ENCODE assay signal across 16 cellular contexts in the genomic region with DNA sequence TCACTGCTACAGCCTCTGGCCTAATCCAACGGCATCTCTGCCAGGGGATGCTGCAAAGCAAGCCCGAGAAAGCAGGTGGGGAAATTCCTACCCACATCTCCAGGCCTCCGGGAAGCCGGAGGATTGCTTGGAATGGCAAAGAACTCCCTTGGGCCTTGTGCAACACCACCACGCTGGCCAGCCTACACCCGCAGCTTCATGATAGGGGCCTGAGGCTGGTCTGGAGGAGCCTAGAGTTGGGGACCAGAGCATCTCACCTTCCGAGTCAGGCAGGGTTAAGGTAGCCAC. TPM values are rescaled to one million over a fixed set of nuclear protein-coding genes. Genes with fewer than 3 reads are reported as not detected.
DNase-seq lines count a peak whose midpoint lies in the region; ATAC-seq, FAIRE-seq and TF ChIP-seq lines count a peak whose summit lies in the region.
"Had no signal": no experiment of that assay in that cellular context is flagged by ENCODE, and none has a peak within 500 bp of the region (broad histone marks: within the 10 kb centered on the region; RNA-seq: fewer than 3 reads in every experiment).

No MANE protein-coding gene starts in this region.

- no peak for TF ChIP-seq CTCF in GM12878 (IDR thresholded peaks at IDR 0.05 in 2 of 3, conservative IDR thresholded peaks at IDR 0.05 in 1 of 3; ENCODE audit: control insufficient read depth in 2 of 3, extremely low read depth in 1 of 3, insufficient read depth in 1 of 3, low read depth in 3 of 3, low read length in 3 of 3)
- no peak for TF ChIP-seq CTCF in testis (IDR thresholded peaks at IDR 0.05)
- TF ChIP-seq CTCF in mucosa of descending colon (IDR thresholded peaks at IDR 0.05) = no peak

- H3K4me3 ChIP-seq in GM12878 (no peak overlapping the region), mesenchymal stem cell (ENCODE audit: insufficient read depth in 1 of 2, low read depth in 1 of 2, low read length in 2 of 2) (peak overlapping the region in 1 of 2 experiments; percentile 57), testis (no peak overlapping the region), mucosa of descending colon (no peak overlapping the region)

- H3K27ac ChIP-seq in GM12878 (ENCODE audit: control insufficient read depth, insufficient read depth) (no peak overlapping the region), mesenchymal stem cell (ENCODE audit: low read length, poor library complexity, severe bottlenecking) (no peak overlapping the region), testis (peak overlapping the region; percentile 50 to 63)
- H3K27ac ChIP-seq: parathyroid adenoma had no signal

- no peaks in the 10 kb centered on the region for H3K27me3 Mint-ChIP-seq in activated CD4-positive, alpha-beta memory T cell treated with anti-CD3 and anti-CD28 coated beads for 36 hours
- H3K27me3 Mint-ChIP-seq in activated CD4-positive, alpha-beta memory T cell treated with anti-CD3 and anti-CD28 coated beads, Interleukin-2, amount 10 ng/mL, durations not matched to agents 7 days and 5 days = no peaks in the 10 kb centered on the region
- H3K27me3 Mint-ChIP-seq: activated naive CD8-positive, alpha-beta T cell treated with anti-CD3 and anti-CD28 coated beads for 36 hours had no signal

- H2BK15ac ChIP-seq in mesenchymal stem cell (ENCODE audit: low read depth, poor library complexity, severe bottlenecking) = no peak overlapping the region

- H3K4ac ChIP-seq in mesenchymal stem cell (ENCODE audit: low read depth in 1 of 2, low read length in 2 of 2) = no peak overlapping the region

- H3K27me3 ChIP-seq in GM12878 (replicated peaks in 1 of 2; ENCODE audit: control insufficient read depth in 2 of 2, insufficient read depth in 2 of 2, low read length in 1 of 2) (no peaks in the 10 kb centered on the region), mesenchymal stem cell (ENCODE audit: control insufficient read depth in 1 of 2, insufficient read depth in 1 of 2, low read length in 2 of 2) (no peaks in the 10 kb centered on the region), testis (no peaks in the 10 kb centered on the region)

- no peak overlapping the region for H2AK5ac ChIP-seq in mesenchymal stem cell (ENCODE audit: low read length, severe bottlenecking)

- CTCF ChIA-PET in activated CD4-positive, alpha-beta memory T cell treated with anti-CD3 and anti-CD28 coated beads for 36 hours (lab: Charles Lee) = interaction anchor here (0.7 to 7.3 kb wide), 11 partner anchors 8 to 176 kb away, joined by 3 to 60 read pairs (median 12); partner anchors contain the start of genes GGA3, MIF4GD, MRPS7 and SUMO2
- CTCF ChIA-PET in activated CD4-positive, alpha-beta memory T cell treated with anti-CD3 and anti-CD28 coated beads, Interleukin-2, amount 10 ng/mL, durations not matched to agents 7 days and 5 days (lab: Charles Lee) = interaction anchor here (1.0 to 3.8 kb wide), 8 partner anchors 8 to 368 kb away, joined by 3 to 23 read pairs (median 9); partner anchors contain the start of genes GGA3, MIF4GD and MRPS7
- CTCF ChIA-PET in GM12878 (lab: Yijun Ruan, JAX) = interaction anchor here (0.5 to 4.3 kb wide), 13 partner anchors 8 to 784 kb away, joined by 3 to 34 read pairs (median 6); partner anchors contain the start of genes GGA3, MIF4GD and MRPS7

- H2AFZ ChIP-seq in GM12878 (ENCODE audit: control insufficient read depth, low read depth, low read length) (no peak overlapping the region), mesenchymal stem cell (ENCODE audit: low read depth, low read length) (no peak overlapping the region)
- H2AFZ ChIP-seq: parathyroid adenoma had no signal

- intact Hi-C loops in activated CD4-positive, alpha-beta memory T cell treated with anti-CD3 and anti-CD28 coated beads for 36 hours (cut with micrococcal nuclease) = no loop called here
- intact Hi-C loops in GM12878 (cut with micrococcal nuclease; ENCODE audit: unreplicated experiment) (no loop called here), testis (cut with DNase I; ENCODE audit: low total_unique reads) (no loop called here), mucosa of descending colon (cut with DNase I, micrococcal nuclease) (no loop called here)

- SMC1A ChIA-PET in GM12878 (lab: Charles Lee; ENCODE audit: uncharacterized antibody, unreplicated experiment) = interaction anchor here (1.0 to 2.3 kb wide), 5 partner anchors 9 to 55 kb away, joined by 3 to 10 read pairs (median 6); partner anchors contain the start of genes GGA3, MIF4GD and MRPS7

- H3K79me1 ChIP-seq in mesenchymal stem cell (replicated peaks; ENCODE audit: low read length, poor library complexity, severe bottlenecking) = peaks cover 24% of the 10 kb centered on the region

- TF ChIP-seq POLR2A in GM12878 (IDR thresholded peaks at IDR 0.05; ENCODE audit: low read depth, low read length) = no peak
- no peak for TF ChIP-seq POLR2A in testis (IDR thresholded peaks at IDR 0.05)

- no peak for TF ChIP-seq RAD21 in GM12878 (IDR thresholded peaks at IDR 0.05; ENCODE audit: insufficient read depth, low read depth, low read length)

- no peak overlapping the region for H3K14ac ChIP-seq in mesenchymal stem cell (ENCODE audit: low read length in 2 of 2)

- H2BK5ac ChIP-seq in mesenchymal stem cell (ENCODE audit: low read depth, low read length, poor library complexity, severe bottlenecking) = no peak overlapping the region

- no peaks in the 10 kb centered on the region for H3K9me3 Mint-ChIP-seq in activated CD4-positive, alpha-beta memory T cell treated with anti-CD3 and anti-CD28 coated beads for 36 hours
- no peaks in the 10 kb centered on the region for H3K9me3 Mint-ChIP-seq in activated CD4-positive, alpha-beta memory T cell treated with anti-CD3 and anti-CD28 coated beads, Interleukin-2, amount 10 ng/mL, durations not matched to agents 7 days and 5 days
- H3K9me3 Mint-ChIP-seq: activated naive CD8-positive, alpha-beta T cell treated with anti-CD3 and anti-CD28 coated beads for 36 hours had no signal

- peaks cover 53% of the 10 kb centered on the region for H3K4me1 Mint-ChIP-seq in activated CD4-positive, alpha-beta memory T cell treated with anti-CD3 and anti-CD28 coated beads for 36 hours (ENCODE audit: low read depth)
- H3K4me1 Mint-ChIP-seq in activated CD4-positive, alpha-beta memory T cell treated with anti-CD3 and anti-CD28 coated beads, Interleukin-2, amount 10 ng/mL, durations not matched to agents 7 days and 5 days = peaks cover 52% of the 10 kb centered on the region

- no peaks in the 10 kb centered on the region; the same call in 1 of the 2 replicates for H4K20me1 ChIP-seq in GM12878 (ENCODE audit: control insufficient read depth, insufficient read depth)

- no peak overlapping the region for H2BK120ac ChIP-seq in mesenchymal stem cell (ENCODE audit: low read depth, low read length)

- DNase-seq in activated CD4-positive, alpha-beta memory T cell treated with anti-CD3 and anti-CD28 coated beads for 36 hours = no peak
- no peak for DNase-seq in activated CD4-positive, alpha-beta memory T cell treated with anti-CD3 and anti-CD28 coated beads, Interleukin-2, amount 10 ng/mL, durations not matched to agents 7 days and 5 days
- no peak for DNase-seq in GM12878 (ENCODE audit: low read depth, low spot score)
- no peak for DNase-seq in mesenchymal stem cell
- DNase-seq in testis = no peak
- no peak for DNase-seq in mucosa of descending colon
- no peak for DNase-seq in ureter (ENCODE audit: low spot score)
- DNase-seq: activated CD4-positive, alpha-beta T cell treated with anti-CD3 and anti-CD28 coated beads for 1 hour; activated T-cell treated with anti-CD3 and anti-CD28 coated beads for 4 hours; midbrain; NCI-H748 treated with DMSO at 0.1 percent for 48 hours; T-helper 1 cell had no signal

- H3K36me3 ChIP-seq in GM12878 (ENCODE audit: control insufficient read depth in 2 of 2, insufficient read depth in 2 of 2, low read length in 1 of 2) (peaks cover 58 to 70% of the 10 kb centered on the region in 2 experiments), mesenchymal stem cell (ENCODE audit: control insufficient read depth in 1 of 2, insufficient read depth in 2 of 2, low read depth in 1 of 2, low read length in 2 of 2) (peaks cover 96 to 97% of the 10 kb centered on the region in 2 experiments), testis (ENCODE audit: low read depth, missing control alignments) (peaks cover 2% of the 10 kb centered on the region), mucosa of descending colon (ENCODE audit: low read depth) (peaks cover 3% of the 10 kb centered on the region)

- POLR2A ChIA-PET in activated CD4-positive, alpha-beta memory T cell treated with anti-CD3 and anti-CD28 coated beads for 36 hours (lab: Charles Lee) = interaction anchor here (0.6 to 3.6 kb wide), 4 partner anchors 9 to 33 kb away, joined by 3 to 21 read pairs (median 6); partner anchors contain the start of gene MIF4GD
- POLR2A ChIA-PET in activated CD4-positive, alpha-beta memory T cell treated with anti-CD3 and anti-CD28 coated beads, Interleukin-2, amount 10 ng/mL, durations not matched to agents 7 days and 5 days (lab: Charles Lee) = interaction anchor here (1.0 to 8.8 kb wide), 4 partner anchors 9 to 36 kb away, joined by 3 to 96 read pairs (median 8); partner anchors contain the start of genes GGA3, MRPS7 and NUP85
- POLR2A ChIA-PET in GM12878 (lab: Charles Lee) = no interaction called here

- H3K23ac ChIP-seq in mesenchymal stem cell (ENCODE audit: low read length in 2 of 2) = no peak overlapping the region

- WGBS in GM12878 (ENCODE audit: insufficient coverage, insufficient replicate concordance, low lambda C conversion rate, missing lambda C conversion rate) = 97% methylated on average over 7 of the region's 7 CpGs
- 90% methylated on average over 7 of the region's 7 CpGs for WGBS in mesenchymal stem cell
- WGBS in testis, 2 donors = 67 to 86% methylated on average over 2 to 7 of the region's 7 CpGs

- H3K4me1 ChIP-seq in GM12878 (ENCODE audit: control insufficient read depth, insufficient read depth, low read length) (peaks cover 43% of the 10 kb centered on the region), mesenchymal stem cell (ENCODE audit: control insufficient read depth, insufficient read depth, low read depth, low read length) (no peaks in the 10 kb centered on the region), testis (peaks cover 14% of the 10 kb centered on the region), mucosa of descending colon (ENCODE audit: low read depth) (no peaks in the 10 kb centered on the region)
- H3K4me1 ChIP-seq: parathyroid adenoma had no signal

- H3K27ac Mint-ChIP-seq in activated CD4-positive, alpha-beta memory T cell treated with anti-CD3 and anti-CD28 coated beads for 36 hours = peak overlapping the region; percentile 58
- H3K27ac Mint-ChIP-seq in activated CD4-positive, alpha-beta memory T cell treated with anti-CD3 and anti-CD28 coated beads, Interleukin-2, amount 10 ng/mL, durations not matched to agents 7 days and 5 days = no peak overlapping the region

- H3K9me3 ChIP-seq in GM12878 (replicated peaks; ENCODE audit: control insufficient read depth, insufficient read depth, low read length) = no peaks in the 10 kb centered on the region
- no peaks in the 10 kb centered on the region for H3K9me3 ChIP-seq in mesenchymal stem cell (ENCODE audit: control insufficient read depth, low read length)
- H3K9me3 ChIP-seq in testis = no peaks in the 10 kb centered on the region
- no peaks in the 10 kb centered on the region for H3K9me3 ChIP-seq in mucosa of descending colon

- ATAC-seq in GM12878 (no peak), mucosa of descending colon (no peak), HG03565 (IDR thresholded peaks at IDR 0.05; ENCODE audit: unreplicated experiment) (no peak)

- RAD21 ChIA-PET in GM12878 (lab: Charles Lee; ENCODE audit: unreplicated experiment) = interaction anchor here (1.3 to 2.1 kb wide), 5 partner anchors 20 to 280 kb away, joined by 3 to 9 read pairs (median 4); partner anchors contain the start of genes GGA3, MIF4GD, MRPS7 and NUP85

- no peak for FAIRE-seq in GM12878 (lab: Jason Lieb, UNC)
- FAIRE-seq: islet of Langerhans had no signal

- H3K4me3 Mint-ChIP-seq in activated CD4-positive, alpha-beta memory T cell treated with anti-CD3 and anti-CD28 coated beads for 36 hours = no peak overlapping the region
- H3K4me3 Mint-ChIP-seq in activated CD4-positive, alpha-beta memory T cell treated with anti-CD3 and anti-CD28 coated beads, Interleukin-2, amount 10 ng/mL, durations not matched to agents 7 days and 5 days = no peak overlapping the region
- H3K4me3 Mint-ChIP-seq: activated naive CD8-positive, alpha-beta T cell treated with anti-CD3 and anti-CD28 coated beads for 36 hours had no signal

- no peak overlapping the region for H4K8ac ChIP-seq in mesenchymal stem cell (ENCODE audit: low read length)

- H3K4me2 ChIP-seq in GM12878 (ENCODE audit: control insufficient read depth, insufficient read depth) = no peak overlapping the region
- H3K4me2 ChIP-seq in mesenchymal stem cell (ENCODE audit: low read length, poor library complexity, severe bottlenecking) = no peak overlapping the region

- peaks cover 69% of the 10 kb centered on the region for H3K36me3 Mint-ChIP-seq in activated CD4-positive, alpha-beta memory T cell treated with anti-CD3 and anti-CD28 coated beads for 36 hours
- peaks cover 82% of the 10 kb centered on the region for H3K36me3 Mint-ChIP-seq in activated CD4-positive, alpha-beta memory T cell treated with anti-CD3 and anti-CD28 coated beads, Interleukin-2, amount 10 ng/mL, durations not matched to agents 7 days and 5 days (ENCODE audit: low read depth)

- H2BK12ac ChIP-seq in mesenchymal stem cell (ENCODE audit: low read length in 2 of 2) = no peak overlapping the region

- no peak overlapping the region for H3K18ac ChIP-seq in mesenchymal stem cell (ENCODE audit: low read depth in 1 of 2, low read length in 2 of 2)

- no peak overlapping the region for H3K9ac ChIP-seq in GM12878 (ENCODE audit: control insufficient read depth, insufficient read depth, low read length)
- H3K9ac ChIP-seq in mesenchymal stem cell (ENCODE audit: low read length) = peak overlapping the region; percentile 65
- H3K9ac ChIP-seq: parathyroid adenoma had no signal

- no peak overlapping the region for H4K91ac ChIP-seq in mesenchymal stem cell (ENCODE audit: low read length)

- H3K79me2 ChIP-seq in GM12878 (ENCODE audit: control insufficient read depth, insufficient read depth, low read length) = no peaks in the 10 kb centered on the region; the same call in 1 of the 2 replicates

- TF ChIP-seq EP300 in GM12878 (IDR thresholded peaks at IDR 0.05; ENCODE audit: borderline replicate concordance in 1 of 2, control insufficient read depth in 1 of 2, low read depth in 2 of 2, low read length in 2 of 2) = no peak

- TSS peak; percentile 40 for BruUV-seq in GM12878 (replicated peaks; lab: Mats Ljungman, UMichigan)

- in situ Hi-C loops in GM12878 (cut with MboI) = no loop called here

RNA-seq across cellular contexts. Expression of gene GGA3, which starts 20.3 kb away (rescaled TPM):
- 10 to 100 TPM; 68.5 to 70.7 TPM for total RNA-seq in activated CD4-positive, alpha-beta memory T cell treated with anti-CD3 and anti-CD28 coated beads for 36 hours
- 10 to 100 TPM; 73.4 to 79.4 TPM for total RNA-seq in activated CD4-positive, alpha-beta memory T cell treated with anti-CD3 and anti-CD28 coated beads, Interleukin-2, amount 10 ng/mL, durations not matched to agents 7 days and 5 days
- total RNA-seq in GM12878 (2013; cell fraction: nucleolus; rRNA removed) = 70.6 and 92.6 TPM in 2 replicates
- total RNA-seq in GM12878 (2014; rRNA removed) (19.6 and 20.7 TPM in 2 replicates), GM12878 (2014; rRNA removed; fragmentation: Illumina TruSeq; extraction: Trizol) (13.5 and 14.3 TPM in 2 replicates), GM12878 (2021) (52.1 and 57.5 TPM in 2 replicates), testis (10 to 100 TPM; 46.8 to 50.2 TPM), mucosa of descending colon (10 to 100 TPM; 45.3 to 54.8 (median 49.3) TPM), ureter (61.4 TPM)
- polyA plus RNA-seq in GM12878 (2011; ENCODE audit: low read depth) = 34.9 TPM
- polyA plus RNA-seq in GM12878 (2011; rRNA removed) (26.2 and 34.9 TPM in 2 replicates), GM12878 (2014; fragmentation: Illumina TruSeq; extraction: Trizol) (31.7 and 41.3 TPM in 2 replicates), GM12878 (2014; fragmentation: Nextera tagmentation; extraction: Ambion mirVana) (1 to 10 TPM; 7.0 to 8.1 TPM), GM12878 (2014; rRNA removed) (36.4 and 40.2 TPM in 2 replicates), GM12878 (2016; fragmentation: Nextera tagmentation; extraction: Ambion mirVana) (10 to 100 TPM; 33.0 to 36.3 TPM), testis (ENCODE audit: insufficient read depth, low read depth, low replicate concordance) (42.9 TPM)
- polyA plus RNA-seq in GM12878 (2011; cell fraction: cytosol; rRNA removed) = 25.9 and 26.0 TPM in 2 replicates
- polyA plus RNA-seq in GM12878 (2011; cell fraction: nucleus; rRNA removed) = 244 and 300 TPM in 2 replicates
- 51.0 and 62.2 TPM in 2 replicates for polyA plus RNA-seq in GM12878 (2012)
- polyA minus RNA-seq in GM12878 (2011; rRNA and poly(A)+ RNA removed) = 50.4 and 73.4 TPM in 2 replicates
- polyA minus RNA-seq in GM12878 (2011; cell fraction: cytosol; rRNA and poly(A)+ RNA removed) = 9.0 and 14.0 TPM in 2 replicates
- polyA minus RNA-seq in GM12878 (2011; cell fraction: nucleus; rRNA and poly(A)+ RNA removed) = 39.3 and 49.0 TPM in 2 replicates
- 17.0 TPM for polyA plus RNA-seq in mesenchymal stem cell (2013, experiment 1 of 2)
- 15.9 TPM for polyA plus RNA-seq in mesenchymal stem cell (2013, experiment 2 of 2)

RNA-seq across cellular contexts. Expression of gene MRPS7, which starts 20.6 kb away (rescaled TPM):
- 10 to 100 TPM; 72.9 to 76.1 TPM for total RNA-seq in activated CD4-positive, alpha-beta memory T cell treated with anti-CD3 and anti-CD28 coated beads for 36 hours
- 10 to 100 TPM; 39.7 to 40.0 TPM for total RNA-seq in activated CD4-positive, alpha-beta memory T cell treated with anti-CD3 and anti-CD28 coated beads, Interleukin-2, amount 10 ng/mL, durations not matched to agents 7 days and 5 days
- 40.8 and 41.5 TPM in 2 replicates for total RNA-seq in GM12878 (2013; cell fraction: nucleolus; rRNA removed)
- total RNA-seq in GM12878 (2014; rRNA removed) (105 and 117 TPM in 2 replicates), GM12878 (2014; rRNA removed; fragmentation: Illumina TruSeq; extraction: Trizol) (89.6 and 101 TPM in 2 replicates), GM12878 (2021) (88.4 and 89.2 TPM in 2 replicates), testis (10 to 100 TPM; 53.3 to 72.9 TPM), mucosa of descending colon (10 to 100 TPM; 46.4 to 64.8 (median 59.5) TPM), ureter (57.0 TPM)
- polyA plus RNA-seq in GM12878 (2011; ENCODE audit: low read depth) = 40.9 TPM
- polyA plus RNA-seq in GM12878 (2011; rRNA removed) (73.6 and 89.7 TPM in 2 replicates), GM12878 (2014; fragmentation: Illumina TruSeq; extraction: Trizol) (71.2 and 101 TPM in 2 replicates), GM12878 (2014; fragmentation: Nextera tagmentation; extraction: Ambion mirVana) (100 to 1,000 TPM; 161 to 209 TPM), GM12878 (2014; rRNA removed) (93.2 and 108 TPM in 2 replicates), GM12878 (2016; fragmentation: Nextera tagmentation; extraction: Ambion mirVana) (100 to 1,000 TPM; 207 to 217 TPM), testis (ENCODE audit: insufficient read depth, low read depth, low replicate concordance) (83.5 TPM)
- polyA plus RNA-seq in GM12878 (2011; cell fraction: cytosol; rRNA removed) = 90.3 and 94.2 TPM in 2 replicates
- 68.9 and 73.0 TPM in 2 replicates for polyA plus RNA-seq in GM12878 (2011; cell fraction: nucleus; rRNA removed)
- polyA plus RNA-seq in GM12878 (2012) = 50.5 and 55.2 TPM in 2 replicates
- polyA minus RNA-seq in GM12878 (2011; rRNA and poly(A)+ RNA removed) = 44.1 and 47.2 TPM in 2 replicates
- 16.8 and 20.8 TPM in 2 replicates for polyA minus RNA-seq in GM12878 (2011; cell fraction: cytosol; rRNA and poly(A)+ RNA removed)
- polyA minus RNA-seq in GM12878 (2011; cell fraction: nucleus; rRNA and poly(A)+ RNA removed) = 26.8 and 39.8 TPM in 2 replicates
- polyA plus RNA-seq in mesenchymal stem cell (2013, experiment 1 of 2) = 36.2 TPM
- polyA plus RNA-seq in mesenchymal stem cell (2013, experiment 2 of 2) = 36.1 TPM

RNA-seq across cellular contexts. Expression of gene MIF4GD, which starts 29.9 kb away (rescaled TPM):
- 10 to 100 TPM; 50.2 to 57.2 TPM for total RNA-seq in activated CD4-positive, alpha-beta memory T cell treated with anti-CD3 and anti-CD28 coated beads for 36 hours
- total RNA-seq in activated CD4-positive, alpha-beta memory T cell treated with anti-CD3 and anti-CD28 coated beads, Interleukin-2, amount 10 ng/mL, durations not matched to agents 7 days and 5 days = 10 to 100 TPM; 54.8 to 60.3 TPM
- 10.9 and 13.8 TPM in 2 replicates for total RNA-seq in GM12878 (2013; cell fraction: nucleolus; rRNA removed)
- 43.9 and 44.3 TPM in 2 replicates for total RNA-seq in GM12878 (2014; rRNA removed)
- total RNA-seq in GM12878 (2014; rRNA removed; fragmentation: Illumina TruSeq; extraction: Trizol) = 22.8 and 23.4 TPM in 2 replicates
- 40.0 and 45.6 TPM in 2 replicates for total RNA-seq in GM12878 (2021)
- 30.0 TPM for polyA plus RNA-seq in GM12878 (2011; ENCODE audit: low read depth)
- polyA plus RNA-seq in GM12878 (2011; rRNA removed) = 49.8 and 66.1 TPM in 2 replicates
- 94.7 and 108 TPM in 2 replicates for polyA plus RNA-seq in GM12878 (2011; cell fraction: cytosol; rRNA removed)
- 65.0 and 80.8 TPM in 2 replicates for polyA plus RNA-seq in GM12878 (2011; cell fraction: nucleus; rRNA removed)
- polyA plus RNA-seq in GM12878 (2012) = 33.3 and 39.1 TPM in 2 replicates
- polyA plus RNA-seq in GM12878 (2014; fragmentation: Illumina TruSeq; extraction: Trizol) = 20.4 and 42.0 TPM in 2 replicates
- 10 to 100 TPM; 94.7 to 96.2 TPM for polyA plus RNA-seq in GM12878 (2014; fragmentation: Nextera tagmentation; extraction: Ambion mirVana)
- 49.6 and 57.0 TPM in 2 replicates for polyA plus RNA-seq in GM12878 (2014; rRNA removed)
- 10 to 100 TPM; 63.3 to 69.4 TPM for polyA plus RNA-seq in GM12878 (2016; fragmentation: Nextera tagmentation; extraction: Ambion mirVana)
- 47.0 and 62.1 TPM in 2 replicates for polyA minus RNA-seq in GM12878 (2011; rRNA and poly(A)+ RNA removed)
- 17.5 and 19.3 TPM in 2 replicates for polyA minus RNA-seq in GM12878 (2011; cell fraction: cytosol; rRNA and poly(A)+ RNA removed)
- 10.2 and 17.5 TPM in 2 replicates for polyA minus RNA-seq in GM12878 (2011; cell fraction: nucleus; rRNA and poly(A)+ RNA removed)
- polyA plus RNA-seq in mesenchymal stem cell (2013, experiment 1 of 2) = 7.0 TPM
- 7.0 TPM for polyA plus RNA-seq in mesenchymal stem cell (2013, experiment 2 of 2)
- total RNA-seq in testis = 10 to 100 TPM; 34.5 to 35.3 TPM
- polyA plus RNA-seq in testis (ENCODE audit: insufficient read depth, low read depth, low replicate concordance) = 37.1 TPM
- total RNA-seq in mucosa of descending colon = 10 to 100 TPM; 17.3 to 21.4 (median 19.1) TPM
- 19.9 TPM for total RNA-seq in ureter

RNA-seq across cellular contexts. Expression of gene NUP85, which starts 35.6 kb away (rescaled TPM):
- 100 to 1,000 TPM; 125 to 132 TPM for total RNA-seq in activated CD4-positive, alpha-beta memory T cell treated with anti-CD3 and anti-CD28 coated beads for 36 hours
- 100 to 1,000 TPM; 109 to 116 TPM for total RNA-seq in activated CD4-positive, alpha-beta memory T cell treated with anti-CD3 and anti-CD28 coated beads, Interleukin-2, amount 10 ng/mL, durations not matched to agents 7 days and 5 days
- 89.4 and 98.6 TPM in 2 replicates for total RNA-seq in GM12878 (2013; cell fraction: nucleolus; rRNA removed)
- total RNA-seq in GM12878 (2014; rRNA removed) (47.1 and 57.8 TPM in 2 replicates), GM12878 (2014; rRNA removed; fragmentation: Illumina TruSeq; extraction: Trizol) (52.9 and 54.0 TPM in 2 replicates), GM12878 (2021) (82.5 and 97.9 TPM in 2 replicates), testis (10 to 100 TPM; 57.8 to 76.1 TPM), mucosa of descending colon (10 to 100 TPM; 48.4 to 63.4 (median 62.2) TPM), ureter (88.6 TPM)
- 58.6 TPM for polyA plus RNA-seq in GM12878 (2011; ENCODE audit: low read depth)
- polyA plus RNA-seq in GM12878 (2011; rRNA removed) (80.8 and 92.9 TPM in 2 replicates), GM12878 (2014; fragmentation: Illumina TruSeq; extraction: Trizol) (59.6 and 65.9 TPM in 2 replicates), GM12878 (2014; fragmentation: Nextera tagmentation; extraction: Ambion mirVana) (100 to 1,000 TPM; 127 to 135 TPM), GM12878 (2014; rRNA removed) (83.2 and 87.8 TPM in 2 replicates), GM12878 (2016; fragmentation: Nextera tagmentation; extraction: Ambion mirVana) (100 to 1,000 TPM; 103 to 104 TPM), testis (ENCODE audit: insufficient read depth, low read depth, low replicate concordance) (52.6 TPM)
- polyA plus RNA-seq in GM12878 (2011; cell fraction: cytosol; rRNA removed) = 112 and 130 TPM in 2 replicates
- 362 and 389 TPM in 2 replicates for polyA plus RNA-seq in GM12878 (2011; cell fraction: nucleus; rRNA removed)
- polyA plus RNA-seq in GM12878 (2012) = 37.7 and 46.3 TPM in 2 replicates
- 80.2 and 80.8 TPM in 2 replicates for polyA minus RNA-seq in GM12878 (2011; rRNA and poly(A)+ RNA removed)
- polyA minus RNA-seq in GM12878 (2011; cell fraction: cytosol; rRNA and poly(A)+ RNA removed) = 24.1 and 34.9 TPM in 2 replicates
- 54.2 and 98.1 TPM in 2 replicates for polyA minus RNA-seq in GM12878 (2011; cell fraction: nucleus; rRNA and poly(A)+ RNA removed)
- 24.1 TPM for polyA plus RNA-seq in mesenchymal stem cell (2013, experiment 1 of 2)
- polyA plus RNA-seq in mesenchymal stem cell (2013, experiment 2 of 2) = 21.9 TPM

RNA-seq across cellular contexts. Expression of gene SLC25A19, which starts 48.1 kb away (rescaled TPM):
- total RNA-seq in activated CD4-positive, alpha-beta memory T cell treated with anti-CD3 and anti-CD28 coated beads for 36 hours = 10 to 100 TPM; 57.9 to 62.3 TPM
- 10 to 100 TPM; 24.3 to 27.9 TPM for total RNA-seq in activated CD4-positive, alpha-beta memory T cell treated with anti-CD3 and anti-CD28 coated beads, Interleukin-2, amount 10 ng/mL, durations not matched to agents 7 days and 5 days
- total RNA-seq in GM12878 (2013; cell fraction: nucleolus; rRNA removed) = 89.0 and 97.1 TPM in 2 replicates
- total RNA-seq in GM12878 (2014; rRNA removed) (55.6 and 58.3 TPM in 2 replicates), GM12878 (2014; rRNA removed; fragmentation: Illumina TruSeq; extraction: Trizol) (39.7 and 49.1 TPM in 2 replicates), GM12878 (2021) (59.6 and 60.6 TPM in 2 replicates), testis (10 to 100 TPM; 34.3 to 44.6 TPM), mucosa of descending colon (10 to 100 TPM; 15.5 to 20.0 (median 15.6) TPM), ureter (8.8 TPM)
- 19.4 TPM for polyA plus RNA-seq in GM12878 (2011; ENCODE audit: low read depth)
- polyA plus RNA-seq in GM12878 (2011; rRNA removed) (28.3 and 39.2 TPM in 2 replicates), GM12878 (2014; fragmentation: Illumina TruSeq; extraction: Trizol) (24.1 and 45.5 TPM in 2 replicates), GM12878 (2014; fragmentation: Nextera tagmentation; extraction: Ambion mirVana) (10 to 100 TPM; 32.9 to 43.1 TPM), GM12878 (2014; rRNA removed) (68.5 and 69.4 TPM in 2 replicates), GM12878 (2016; fragmentation: Nextera tagmentation; extraction: Ambion mirVana) (10 to 100 TPM; 77.0 to 91.6 TPM), testis (ENCODE audit: insufficient read depth, low read depth, low replicate concordance) (98.0 TPM)
- polyA plus RNA-seq in GM12878 (2011; cell fraction: cytosol; rRNA removed) = 62.0 and 77.9 TPM in 2 replicates
- 63.2 and 65.7 TPM in 2 replicates for polyA plus RNA-seq in GM12878 (2011; cell fraction: nucleus; rRNA removed)
- 31.7 and 40.1 TPM in 2 replicates for polyA plus RNA-seq in GM12878 (2012)
- polyA minus RNA-seq in GM12878 (2011; rRNA and poly(A)+ RNA removed) = 27.9 and 43.7 TPM in 2 replicates
- polyA minus RNA-seq in GM12878 (2011; cell fraction: cytosol; rRNA and poly(A)+ RNA removed) = 16.3 and 17.8 TPM in 2 replicates
- 19.6 and 37.5 TPM in 2 replicates for polyA minus RNA-seq in GM12878 (2011; cell fraction: nucleus; rRNA and poly(A)+ RNA removed)
- polyA plus RNA-seq in mesenchymal stem cell (2013, experiment 1 of 2) = 5.0 TPM
- polyA plus RNA-seq in mesenchymal stem cell (2013, experiment 2 of 2) = 4.5 TPM

Comparison
In these comparisons a context has a peak if more than half of its experiments do, and no peak if none do; other contexts are left out.
1. H3K27ac ChIP-seq: peak in testis (2 of 2); none in GM12878 (single experiment) and mesenchymal stem cell (single experiment).